In genomic region chr18:61901334-61901986, GRCh38 we compare ENCODE assay signal across 8 cellular contexts.
A peak's percentile ranks its signal among the peaks of the same experiment; 100 is the strongest.
DNase-seq lines count a peak whose midpoint lies in the region; ATAC-seq and TF ChIP-seq lines count a peak whose summit lies in the region.

No MANE protein-coding gene starts in this region.

- DNase-seq in EL (peak; percentile 57), NCI-H774 (lab: John Stamatoyannopoulos, UW) (peak; percentile 32), fibroblast of peridontal ligament (ENCODE audit: extremely low read depth) (peak; percentile 57), putamen (ENCODE audit: low spot score) (no peak)
- DNase-seq in activated CD8-positive, alpha-beta memory T cell treated with anti-CD3 and anti-CD28 coated beads, Interleukin-2, amount 50 U/mL, for 4 hours: peak; percentile 43

- H3K4me1 ChIP-seq in neutrophil (ENCODE audit: control insufficient read depth in 1 of 2, insufficient read depth in 1 of 2, low read depth in 1 of 2, low read length in 1 of 2): no peaks in the 10 kb centered on the region

- peak; percentile 96 for ATAC-seq in GM21360 (IDR thresholded peaks at IDR 0.05; ENCODE audit: unreplicated experiment)
- ATAC-seq in HG03442 (IDR thresholded peaks at IDR 0.05; ENCODE audit: unreplicated experiment): peak; percentile 99

- no peaks in the 10 kb centered on the region for H3K9me3 ChIP-seq in neutrophil

- no peak overlapping the region for H3K27ac ChIP-seq in neutrophil

- peaks cover 72% of the 10 kb centered on the region for H3K27me3 ChIP-seq in neutrophil

- TF ChIP-seq CTCF in neutrophil (IDR thresholded peaks at IDR 0.05): peak; percentile 75

- no peaks in the 10 kb centered on the region for H3K36me3 ChIP-seq in neutrophil

- H3K4me3 ChIP-seq in neutrophil (ENCODE audit: low read depth in 1 of 2, low read length in 1 of 2): no peak overlapping the region
